In genomic region chr1:54606096-54606989, GRCh38 we compare ENCODE assay signal across 27 cellular contexts. TPM values are rescaled to one million over a fixed set of nuclear protein-coding genes. Genes with fewer than 3 reads are reported as not detected.
DNase-seq lines count a peak whose midpoint lies in the region; FAIRE-seq and TF ChIP-seq lines count a peak whose summit lies in the region.
"Had no signal": no experiment of that assay in that cellular context is flagged by ENCODE, and none has a peak within 500 bp of the region (broad histone marks: within the 10 kb centered on the region; RNA-seq: fewer than 3 reads in every experiment).

No MANE protein-coding gene starts in this region.

- H3K4me1 ChIP-seq in H9 (ENCODE audit: insufficient read depth, low read length) (no peaks in the 10 kb centered on the region; the same call in 1 of the 2 replicates), keratinocyte (ENCODE audit: control insufficient read depth, extremely low read depth, insufficient read depth, low read length) (peaks cover 13% of the 10 kb centered on the region)
- H3K4me1 ChIP-seq: gastrocnemius medialis, lower lobe of right lung, SJSA1 had no signal

- H3K4me1 Mint-ChIP-seq in H9 (peaks cover 15 to 29% of the 10 kb centered on the region in 2 experiments), endothelial cell (ENCODE audit: unreplicated experiment) (peaks cover 12% of the 10 kb centered on the region)
- H3K4me1 Mint-ChIP-seq in activated T-helper 1 cell treated with anti-CD3 and anti-CD28 coated beads, Interleukin-12 subunit alpha, Interleukin-12 subunit beta, Interleukin-2, Interleukin-4 antibody, amounts not matched to agents 30 ng/mL and 10 ng/mL and 1 ng/mL, durations not matched to agents 14 hours and 24 hours and 36 hours (ENCODE audit: low read depth) = peaks cover 5% of the 10 kb centered on the region

- FAIRE-seq in keratinocyte (lab: Jason Lieb, UNC) = peak; percentile 36
- FAIRE-seq: RCC 7860 had no signal

- no peak overlapping the region for H2AK5ac ChIP-seq in H9 (ENCODE audit: insufficient read length, low read length)

- H2BK5ac ChIP-seq in H9 (ENCODE audit: insufficient read length, low read length) = no peak overlapping the region

- TF ChIP-seq CTCF in H9 (conservative IDR thresholded peaks at IDR 0.05) (no peak), keratinocyte (optimal IDR thresholded peaks at IDR 0.05 in 1 of 3, IDR thresholded peaks at IDR 0.05 in 1 of 3, conservative IDR thresholded peaks at IDR 0.05 in 1 of 3; ENCODE audit: extremely low read depth in 1 of 3, insufficient read depth in 2 of 3, low read length in 3 of 3) (no peak), endothelial cell (IDR thresholded peaks at IDR 0.05; ENCODE audit: unreplicated experiment) (no peak)

- H3K18ac ChIP-seq in H9 (ENCODE audit: insufficient read length, low read depth, low read length) = no peak overlapping the region

- no peak overlapping the region for H3K23ac ChIP-seq in H9 (ENCODE audit: insufficient read length, low read depth, low read length)

- H3K27ac ChIP-seq in H9 (ENCODE audit: insufficient read length, low read depth, low read length) (no peak overlapping the region), keratinocyte (ENCODE audit: control insufficient read depth, insufficient read depth, low read length) (no peak overlapping the region)
- H3K27ac ChIP-seq: gastrocnemius medialis, lower lobe of right lung, SJSA1, tibial artery had no signal

- H3K14ac ChIP-seq in H9 (ENCODE audit: insufficient read depth, low read length) = no peak overlapping the region

- WGBS in H9 (ENCODE audit: extremely low coverage, insufficient read length, low lambda C conversion rate) = no CpG with 5 or more reads among the region's 9 CpGs

- DNase-seq in COLO668 (lab: John Stamatoyannopoulos, UW; ENCODE audit: unreplicated experiment) = peak; percentile 90
- no peak for DNase-seq in H9
- peak; percentile 94 for DNase-seq in NCI-H526 treated with DMSO at 0.1 percent for 48 hours (lab: John Stamatoyannopoulos, UW)
- DNase-seq in keratinocyte (ENCODE audit: low read depth, low spot score) = no peak
- DNase-seq in endothelial cell (ENCODE audit: low spot score) = no peak
- DNase-seq in Ammon's horn (ENCODE audit: low spot score) = no peak
- DNase-seq in iPS-NIHi11 (ENCODE audit: low spot score) = no peak
- no peak for DNase-seq in activated T-helper 1 cell treated with anti-CD3 and anti-CD28 coated beads, Interleukin-12 subunit alpha, Interleukin-12 subunit beta, Interleukin-2, Interleukin-4 antibody, amounts not matched to agents 30 ng/mL and 10 ng/mL and 1 ng/mL, durations not matched to agents 14 hours and 24 hours and 36 hours (ENCODE audit: low spot score)
- DNase-seq: activated CD4-positive, alpha-beta T cell treated with anti-CD3 and anti-CD28 coated beads for 48 hours; activated naive CD8-positive, alpha-beta T cell treated with anti-CD3 and anti-CD28 coated beads for 36 hours; effector CD8-positive, alpha-beta T cell; gastrocnemius medialis; HCEC 1CT; islet precursor cell; Kasumi-1; lower lobe of right lung; NCI-H1092 treated with DMSO at 0.1 percent for 48 hours; NCI-H2171 treated with DMSO at 0.1 percent for 48 hours; stimulated activated CD4-positive, alpha-beta T cell treated with anti-CD3 and anti-CD28 coated beads, Interleukin-4, amount 100 ng/mL, for 24 hours; stimulated activated naive CD8-positive, alpha-beta T cell treated with anti-CD3 and anti-CD28 coated beads, Interleukin-15, amount 100 ng/mL, for 72 hours; tibial artery had no signal

- H3K4me2 ChIP-seq in H9 (ENCODE audit: insufficient read depth, insufficient read length, low read length) = no peak overlapping the region
- H3K4me2 ChIP-seq in keratinocyte (ENCODE audit: control insufficient read depth, extremely low read depth, insufficient read depth, low read depth, low read length) = no peak overlapping the region

- no peak overlapping the region for H4K91ac ChIP-seq in H9 (ENCODE audit: insufficient read length, low read depth, low read length)

- H4K8ac ChIP-seq in H9 (replicated peaks; ENCODE audit: insufficient read length, low read depth, low read length) = no peak overlapping the region

- H3K9me3 ChIP-seq in H9 (ENCODE audit: control insufficient read depth, low read depth, low read length) (no peaks in the 10 kb centered on the region), keratinocyte (ENCODE audit: control insufficient read depth, low read depth, low read length) (no peaks in the 10 kb centered on the region)
- H3K9me3 ChIP-seq: gastrocnemius medialis, lower lobe of right lung, SJSA1, tibial artery had no signal

- H3K23me2 ChIP-seq in H9 (ENCODE audit: insufficient read length, low read depth, low read length, poor library complexity, severe bottlenecking) = no peaks in the 10 kb centered on the region

- no peaks in the 10 kb centered on the region for H3K36me3 ChIP-seq in keratinocyte (ENCODE audit: control insufficient read depth in 2 of 2, extremely low read depth in 1 of 2, insufficient read depth in 2 of 2, low read length in 2 of 2)
- H3K36me3 ChIP-seq: lower lobe of right lung, SJSA1 had no signal

- no peak overlapping the region for H2BK12ac ChIP-seq in H9 (ENCODE audit: insufficient read length, low read depth, low read length)

- no peak overlapping the region for H3T11ph ChIP-seq in H9 (ENCODE audit: low read length)

- H4K20me1 ChIP-seq in H9 (ENCODE audit: control insufficient read depth, insufficient read depth, insufficient read length) (no peaks in the 10 kb centered on the region), keratinocyte (ENCODE audit: control insufficient read depth, extremely low read depth, insufficient read depth, low read length) (no peaks in the 10 kb centered on the region)

- H3K27me3 ChIP-seq in H9 (ENCODE audit: insufficient read depth, low read length) = no peaks in the 10 kb centered on the region
- no peaks in the 10 kb centered on the region for H3K27me3 ChIP-seq in keratinocyte (ENCODE audit: control insufficient read depth, extremely low read depth, insufficient read depth, low read length)
- H3K27me3 ChIP-seq: gastrocnemius medialis, SJSA1, tibial artery had no signal

- H4K5ac ChIP-seq in H9 (ENCODE audit: insufficient read length, low read depth, low read length) = no peak overlapping the region

- H3K9me1 ChIP-seq in keratinocyte (ENCODE audit: control insufficient read depth, extremely low read depth, insufficient read depth, low read length) = peaks cover 2% of the 10 kb centered on the region

- H3K27me3 Mint-ChIP-seq in H9 (ENCODE audit: low read depth) (peaks cover 1% of the 10 kb centered on the region; the same call in 1 of the 2 replicates), endothelial cell (ENCODE audit: unreplicated experiment) (peaks cover 12% of the 10 kb centered on the region)
- H3K27me3 Mint-ChIP-seq in activated T-helper 1 cell treated with anti-CD3 and anti-CD28 coated beads, Interleukin-12 subunit alpha, Interleukin-12 subunit beta, Interleukin-2, Interleukin-4 antibody, amounts not matched to agents 30 ng/mL and 10 ng/mL and 1 ng/mL, durations not matched to agents 14 hours and 24 hours and 36 hours (ENCODE audit: insufficient read depth) = no peaks in the 10 kb centered on the region
- H3K27me3 Mint-ChIP-seq: activated naive CD8-positive, alpha-beta T cell treated with anti-CD3 and anti-CD28 coated beads for 36 hours; activated T-helper 17 cell treated with anti-CD3 and anti-CD28 coated beads, Interleukin-2, amount 50 U/mL, for 72 hours; stimulated activated naive CD8-positive, alpha-beta T cell treated with anti-CD3 and anti-CD28 coated beads, Interleukin-15, amount 100 ng/mL, for 72 hours had no signal

- H3K9me3 Mint-ChIP-seq in H9 (no peaks in the 10 kb centered on the region), endothelial cell (ENCODE audit: unreplicated experiment) (no peaks in the 10 kb centered on the region)
- H3K9me3 Mint-ChIP-seq in activated T-helper 1 cell treated with anti-CD3 and anti-CD28 coated beads, Interleukin-12 subunit alpha, Interleukin-12 subunit beta, Interleukin-2, Interleukin-4 antibody, amounts not matched to agents 30 ng/mL and 10 ng/mL and 1 ng/mL, durations not matched to agents 14 hours and 24 hours and 36 hours = no peaks in the 10 kb centered on the region
- H3K9me3 Mint-ChIP-seq: activated naive CD8-positive, alpha-beta T cell treated with anti-CD3 and anti-CD28 coated beads for 36 hours; activated T-helper 17 cell treated with anti-CD3 and anti-CD28 coated beads, Interleukin-2, amount 50 U/mL, for 72 hours; stimulated activated naive CD8-positive, alpha-beta T cell treated with anti-CD3 and anti-CD28 coated beads, Interleukin-15, amount 100 ng/mL, for 72 hours; T-helper 1 cell treated with Interleukin-12 subunit alpha and Interleukin-12 subunit beta and Interleukin-4 antibody, amounts not matched to agents 30 μg/mL and 1 μg/mL, for 36 hours had no signal

- intact Hi-C loops in activated T-helper 1 cell treated with anti-CD3 and anti-CD28 coated beads, Interleukin-12 subunit alpha, Interleukin-12 subunit beta, Interleukin-2, Interleukin-4 antibody, amounts not matched to agents 30 ng/mL and 10 ng/mL and 1 ng/mL, durations not matched to agents 14 hours and 24 hours and 36 hours (cut with micrococcal nuclease) = no loop called here

- no peak overlapping the region for H2BK20ac ChIP-seq in H9 (ENCODE audit: low read depth, low read length, poor library complexity, severe bottlenecking)

- H3K79me2 ChIP-seq in H9 (ENCODE audit: insufficient read depth, low read length) = no peaks in the 10 kb centered on the region
- no peaks in the 10 kb centered on the region for H3K79me2 ChIP-seq in keratinocyte (ENCODE audit: control insufficient read depth, insufficient read depth, low read length)

- no peak overlapping the region for H3K4me3 Mint-ChIP-seq in H9
- H3K4me3 Mint-ChIP-seq in endothelial cell (ENCODE audit: unreplicated experiment) = no peak overlapping the region
- H3K4me3 Mint-ChIP-seq in activated T-helper 1 cell treated with anti-CD3 and anti-CD28 coated beads, Interleukin-12 subunit alpha, Interleukin-12 subunit beta, Interleukin-2, Interleukin-4 antibody, amounts not matched to agents 30 ng/mL and 10 ng/mL and 1 ng/mL, durations not matched to agents 14 hours and 24 hours and 36 hours = no peak overlapping the region
- H3K4me3 Mint-ChIP-seq: activated naive CD8-positive, alpha-beta T cell treated with anti-CD3 and anti-CD28 coated beads for 36 hours; activated T-helper 17 cell treated with anti-CD3 and anti-CD28 coated beads, Interleukin-2, amount 50 U/mL, for 72 hours; stimulated activated naive CD8-positive, alpha-beta T cell treated with anti-CD3 and anti-CD28 coated beads, Interleukin-15, amount 100 ng/mL, for 72 hours; T-helper 1 cell treated with Interleukin-12 subunit alpha and Interleukin-12 subunit beta and Interleukin-4 antibody, amounts not matched to agents 30 μg/mL and 1 μg/mL, for 36 hours had no signal

- H2BK15ac ChIP-seq in H9 (ENCODE audit: low read depth, low read length) = no peak overlapping the region

- H2AFZ ChIP-seq in H9 (ENCODE audit: low read length) (no peak overlapping the region), keratinocyte (ENCODE audit: control insufficient read depth, low read length) (no peak overlapping the region)

- no peak overlapping the region for H3K4ac ChIP-seq in H9 (ENCODE audit: low read depth, low read length)

- H3K56ac ChIP-seq in H9 (ENCODE audit: insufficient read length, low read depth, low read length) = no peak overlapping the region

- peak overlapping the region; percentile 31 to 79 (median 51); a peak in 4 of 7 replicates for H3K27ac Mint-ChIP-seq in H9
- no peak overlapping the region for H3K27ac Mint-ChIP-seq in endothelial cell (ENCODE audit: unreplicated experiment)
- no peak overlapping the region for H3K27ac Mint-ChIP-seq in activated T-helper 1 cell treated with anti-CD3 and anti-CD28 coated beads, Interleukin-12 subunit alpha, Interleukin-12 subunit beta, Interleukin-2, Interleukin-4 antibody, amounts not matched to agents 30 ng/mL and 10 ng/mL and 1 ng/mL, durations not matched to agents 14 hours and 24 hours and 36 hours
- H3K27ac Mint-ChIP-seq: activated naive CD8-positive, alpha-beta T cell treated with anti-CD3 and anti-CD28 coated beads for 36 hours; stimulated activated naive CD8-positive, alpha-beta T cell treated with anti-CD3 and anti-CD28 coated beads, Interleukin-15, amount 100 ng/mL, for 72 hours; T-helper 1 cell treated with Interleukin-12 subunit alpha and Interleukin-12 subunit beta and Interleukin-4 antibody, amounts not matched to agents 30 μg/mL and 1 μg/mL, for 36 hours had no signal

- no peaks in the 10 kb centered on the region; a peak in 2 of 7 replicates for H3K36me3 Mint-ChIP-seq in H9 (ENCODE audit: insufficient read depth in 1 of 3, low read depth in 3 of 3)
- H3K36me3 Mint-ChIP-seq in endothelial cell (ENCODE audit: low read depth, unreplicated experiment) = peaks cover 36% of the 10 kb centered on the region
- H3K36me3 Mint-ChIP-seq in activated T-helper 1 cell treated with anti-CD3 and anti-CD28 coated beads, Interleukin-12 subunit alpha, Interleukin-12 subunit beta, Interleukin-2, Interleukin-4 antibody, amounts not matched to agents 30 ng/mL and 10 ng/mL and 1 ng/mL, durations not matched to agents 14 hours and 24 hours and 36 hours (ENCODE audit: low read depth) = no peaks in the 10 kb centered on the region
- H3K36me3 Mint-ChIP-seq: activated naive CD8-positive, alpha-beta T cell treated with anti-CD3 and anti-CD28 coated beads for 36 hours had no signal

- dilution Hi-C loops in keratinocyte (cut with MboI; ENCODE audit: extremely low pct_ligation_motif_present, low sequenced_read_pairs) = no loop called here

- H2BK120ac ChIP-seq in H9 (ENCODE audit: low read depth, low read length, poor library complexity, severe bottlenecking) = no peak overlapping the region

- no peaks in the 10 kb centered on the region for H3K79me1 ChIP-seq in H9 (ENCODE audit: insufficient read depth, low read depth, low read length, poor library complexity, severe bottlenecking)

- no peak overlapping the region for H3K4me3 ChIP-seq in keratinocyte (ENCODE audit: control insufficient read depth in 2 of 3, extremely low read depth in 1 of 3, insufficient read depth in 2 of 3, low read depth in 1 of 3, low read length in 3 of 3)
- H3K4me3 ChIP-seq: gastrocnemius medialis, lower lobe of right lung, SJSA1, tibial artery had no signal

- no peak overlapping the region for H3K9ac ChIP-seq in H9 (ENCODE audit: extremely low read depth, insufficient read length, low read length)
- no peak overlapping the region for H3K9ac ChIP-seq in keratinocyte (ENCODE audit: control insufficient read depth, extremely low read depth, insufficient read depth, low read length)

RNA-seq across cellular contexts. Expression of gene FAM151A, which starts 17.0 kb away (rescaled TPM):
- total RNA-seq in H9 (2021) (not detected in 2 replicates), endothelial cell (ENCODE audit: unreplicated experiment) (not detected)
- 0.07 to 0.10 TPM (median 0.07 TPM) in 3 replicates for polyA plus RNA-seq in keratinocyte
- not detected for polyA plus RNA-seq in keratinocyte (2011; ENCODE audit: low read depth)
- not detected in 2 replicates for polyA plus RNA-seq in keratinocyte (2011; cell fraction: cytosol; rRNA removed)
- polyA plus RNA-seq in keratinocyte (2011; cell fraction: nucleus; rRNA removed) = 0.23 and 0.24 TPM in 2 replicates
- 0.07 TPM in 1 of 2 replicates, not detected in the other for polyA plus RNA-seq in keratinocyte (2012; ENCODE audit: low replicate concordance)
- polyA minus RNA-seq in keratinocyte = 0.20 TPM in 1 of 3 replicates, not detected in the others
- polyA minus RNA-seq in keratinocyte (2011; cell fraction: cytosol; rRNA and poly(A)+ RNA removed) = not detected
- not detected in 2 replicates for polyA minus RNA-seq in keratinocyte (2011; cell fraction: nucleus; rRNA and poly(A)+ RNA removed)
- total RNA-seq in activated T-helper 1 cell treated with anti-CD3 and anti-CD28 coated beads, Interleukin-12 subunit alpha, Interleukin-12 subunit beta, Interleukin-2, Interleukin-4 antibody, amounts not matched to agents 30 ng/mL and 10 ng/mL and 1 ng/mL, durations not matched to agents 14 hours and 24 hours and 36 hours = not detected in 2 replicates
- total RNA-seq: activated naive CD8-positive, alpha-beta T cell treated with anti-CD3 and anti-CD28 coated beads for 36 hours; activated T-helper 17 cell treated with anti-CD3 and anti-CD28 coated beads, Interleukin-2, amount 50 U/mL, for 72 hours; cerebellum; esophagus mucosa; gastrocnemius medialis; lower lobe of right lung; SJSA1 had no signal

RNA-seq across cellular contexts. Expression of gene MROH7, which starts 35.2 kb away (rescaled TPM):
- total RNA-seq in H9 (2021) (0.09 TPM in 1 of 2 replicates, not detected in the other), endothelial cell (ENCODE audit: unreplicated experiment) (3.3 TPM)
- 0.05 to 0.12 TPM in 2 of 3 replicates, not detected in the other for polyA plus RNA-seq in keratinocyte
- polyA plus RNA-seq in keratinocyte (2011; ENCODE audit: low read depth) = 0.11 TPM
- polyA plus RNA-seq in keratinocyte (2011; cell fraction: cytosol; rRNA removed) = not detected in 2 replicates
- 0.47 and 0.57 TPM in 2 replicates for polyA plus RNA-seq in keratinocyte (2011; cell fraction: nucleus; rRNA removed)
- polyA plus RNA-seq in keratinocyte (2012; ENCODE audit: low replicate concordance) = 0.14 TPM in 1 of 2 replicates, not detected in the other
- polyA minus RNA-seq in keratinocyte = 0.53 TPM in 1 of 3 replicates, not detected in the others
- polyA minus RNA-seq in keratinocyte (2011; cell fraction: cytosol; rRNA and poly(A)+ RNA removed) = not detected
- 0.47 TPM in 1 of 2 replicates, not detected in the other for polyA minus RNA-seq in keratinocyte (2011; cell fraction: nucleus; rRNA and poly(A)+ RNA removed)
- not detected in 2 replicates for total RNA-seq in activated T-helper 1 cell treated with anti-CD3 and anti-CD28 coated beads, Interleukin-12 subunit alpha, Interleukin-12 subunit beta, Interleukin-2, Interleukin-4 antibody, amounts not matched to agents 30 ng/mL and 10 ng/mL and 1 ng/mL, durations not matched to agents 14 hours and 24 hours and 36 hours
- total RNA-seq: SJSA1 had no signal

RNA-seq across cellular contexts. Expression of gene ACOT11, which starts 58.3 kb away (rescaled TPM):
- total RNA-seq in H9 (2021) (3.6 and 4.0 TPM in 2 replicates), endothelial cell (ENCODE audit: unreplicated experiment) (35.6 TPM)
- polyA plus RNA-seq in keratinocyte = 3.4 to 4.0 TPM (median 3.9 TPM) in 3 replicates
- 0.65 TPM for polyA plus RNA-seq in keratinocyte (2011; ENCODE audit: low read depth)
- 2.0 and 3.2 TPM in 2 replicates for polyA plus RNA-seq in keratinocyte (2011; cell fraction: cytosol; rRNA removed)
- 7.3 and 9.5 TPM in 2 replicates for polyA plus RNA-seq in keratinocyte (2011; cell fraction: nucleus; rRNA removed)
- polyA plus RNA-seq in keratinocyte (2012; ENCODE audit: low replicate concordance) = 2.0 and 4.7 TPM in 2 replicates
- 3.6 to 11.6 TPM (median 5.3 TPM) in 3 replicates for polyA minus RNA-seq in keratinocyte
- 5.2 TPM for polyA minus RNA-seq in keratinocyte (2011; cell fraction: cytosol; rRNA and poly(A)+ RNA removed)
- polyA minus RNA-seq in keratinocyte (2011; cell fraction: nucleus; rRNA and poly(A)+ RNA removed) = 5.1 and 6.4 TPM in 2 replicates
- 0.91 and 2.1 TPM in 2 replicates for total RNA-seq in activated T-helper 1 cell treated with anti-CD3 and anti-CD28 coated beads, Interleukin-12 subunit alpha, Interleukin-12 subunit beta, Interleukin-2, Interleukin-4 antibody, amounts not matched to agents 30 ng/mL and 10 ng/mL and 1 ng/mL, durations not matched to agents 14 hours and 24 hours and 36 hours

Comparison
In these comparisons a context has a peak if more than half of its experiments do, and no peak if none do; other contexts are left out.
1. DNase-seq: peak in COLO668 (single experiment) and NCI-H526 treated with DMSO at 0.1 percent for 48 hours (single experiment); none in H9 (single experiment), keratinocyte (single experiment), endothelial cell (single experiment), Ammon's horn (single experiment), iPS-NIHi11 (single experiment) and activated T-helper 1 cell treated with anti-CD3 and anti-CD28 coated beads, Interleukin-12 subunit alpha, Interleukin-12 subunit beta, Interleukin-2, Interleukin-4 antibody, amounts not matched to agents 30 ng/mL and 10 ng/mL and 1 ng/mL, durations not matched to agents 14 hours and 24 hours and 36 hours (single experiment).
2. H3K27ac Mint-ChIP-seq: peak in H9 (3 of 3); none in endothelial cell (single experiment) and activated T-helper 1 cell treated with anti-CD3 and anti-CD28 coated beads, Interleukin-12 subunit alpha, Interleukin-12 subunit beta, Interleukin-2, Interleukin-4 antibody, amounts not matched to agents 30 ng/mL and 10 ng/mL and 1 ng/mL, durations not matched to agents 14 hours and 24 hours and 36 hours (single experiment).